2 cellular contexts compared by ENCODE assay signal in genomic region chr13:68066879-68067513, GRCh38.
TF ChIP-seq lines count a peak whose summit lies in the region.

No MANE protein-coding gene starts in this region.

TF ChIP-seq in H1, 55 proteins besides CTCF, POLR2A, EP300 and RAD21:
- TF ChIP-seq SP2 (IDR thresholded peaks at IDR 0.05; ENCODE audit: low read length) (no peak), KDM5A (IDR thresholded peaks at IDR 0.05; ENCODE audit: low read length) (no peak), TBP (IDR thresholded peaks at IDR 0.05; ENCODE audit: low read depth, low read length) (no peak), ZNF274 (IDR thresholded peaks at IDR 0.05; ENCODE audit: borderline replicate concordance, extremely low read depth, low read length) (no peak), JUN (IDR thresholded peaks at IDR 0.05; ENCODE audit: low read depth, low read length) (no peak), SAP30 (IDR thresholded peaks at IDR 0.05; ENCODE audit: insufficient read depth, insufficient replicate concordance, low read length) (no peak), EGR1 (IDR thresholded peaks at IDR 0.05; ENCODE audit: borderline replicate concordance, low read depth, low read length) (no peak), SIX5 (IDR thresholded peaks at IDR 0.05; ENCODE audit: low read depth, low read length) (no peak), CEBPB (IDR thresholded peaks at IDR 0.05; ENCODE audit: low read depth, low read length) (no peak), CHD7 (IDR thresholded peaks at IDR 0.05; ENCODE audit: insufficient replicate concordance, low read length) (no peak)
- TF ChIP-seq, protein P1, sequence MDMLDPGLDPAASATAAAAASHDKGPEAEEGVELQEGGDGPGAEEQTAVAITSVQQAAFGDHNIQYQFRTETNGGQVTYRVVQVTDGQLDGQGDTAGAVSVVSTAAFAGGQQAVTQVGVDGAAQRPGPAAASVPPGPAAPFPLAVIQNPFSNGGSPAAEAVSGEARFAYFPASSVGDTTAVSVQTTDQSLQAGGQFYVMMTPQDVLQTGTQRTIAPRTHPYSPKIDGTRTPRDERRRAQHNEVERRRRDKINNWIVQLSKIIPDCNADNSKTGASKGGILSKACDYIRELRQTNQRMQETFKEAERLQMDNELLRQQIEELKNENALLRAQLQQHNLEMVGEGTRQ (IDR thresholded peaks at IDR 0.05; ENCODE audit: low read length) = no peak

TF ChIP-seq in HepG2, 621 proteins besides CTCF, POLR2A, EP300 and RAD21:
- TF ChIP-seq BCL6 (CRISPR knock-in tag; IDR thresholded peaks at IDR 0.05) = peak; percentile 94
- no peak for TF ChIP-seq HOXA3 (CRISPR knock-in tag; IDR thresholded peaks at IDR 0.05)
